1 cellular context compared by ENCODE assay signal in genomic region chr4:85152490-85152889, GRCh38.
TF ChIP-seq lines count a peak whose summit lies in the region.

No MANE protein-coding gene starts in this region.

TF ChIP-seq in GM23338, 12 proteins besides CTCF, POLR2A, EP300 and RAD21 (continued from another document):
- TF ChIP-seq ZNF114 (CRISPR knock-in tag; IDR thresholded peaks at IDR 0.05) (no peak), ZNF331 (CRISPR knock-in tag; IDR thresholded peaks at IDR 0.05; ENCODE audit: low read depth) (no peak), ETS1 (IDR thresholded peaks at IDR 0.05) (no peak), JUNB (IDR thresholded peaks at IDR 0.05; ENCODE audit: unreplicated experiment) (no peak), ZNF462 (CRISPR knock-in tag; IDR thresholded peaks at IDR 0.05) (no peak), CREB1 (CRISPR knock-in tag; IDR thresholded peaks at IDR 0.05; ENCODE audit: low read depth) (no peak), EZH2phosphoT487 (IDR thresholded peaks at IDR 0.05; ENCODE audit: unreplicated experiment) (no peak), EZH2 (IDR thresholded peaks at IDR 0.05; ENCODE audit: low read depth, unreplicated experiment) (no peak)
